ENCODE assay signal across 7 cellular contexts in the genomic region with DNA sequence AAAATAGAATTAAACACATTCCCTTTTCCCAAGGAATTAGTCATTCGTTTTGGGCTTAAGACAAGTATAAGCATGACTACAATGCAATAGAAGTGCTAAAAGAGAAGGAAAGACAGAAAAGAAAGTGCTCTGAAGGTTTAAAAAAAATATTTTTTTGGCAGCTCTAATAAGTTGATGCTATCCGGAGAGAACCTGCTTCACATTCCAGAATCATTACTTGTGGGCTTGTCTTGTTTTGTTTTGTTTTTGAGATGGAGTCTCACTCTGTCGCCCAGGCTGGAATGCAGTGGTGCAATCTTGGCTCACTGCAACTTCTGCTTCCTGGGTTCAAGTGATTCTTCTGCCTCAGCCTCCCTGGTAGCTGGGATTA. TPM values are rescaled to one million over a fixed set of nuclear protein-coding genes. Genes with fewer than 3 reads are reported as not detected.
DNase-seq lines count a peak whose midpoint lies in the region; ATAC-seq and TF ChIP-seq lines count a peak whose summit lies in the region.
"Not testable (repeated sequence)": the region's sequence is repeated elsewhere in the genome, so short reads cannot be mapped to it uniquely, and the experiment has no call there.

No MANE protein-coding gene starts in this region.

- not testable (repeated sequence) for TF ChIP-seq CTCF in CD8-positive, alpha-beta T cell (IDR thresholded peaks at IDR 0.05); hepatocyte (IDR thresholded peaks at IDR 0.05; ENCODE audit: poor library complexity); osteoblast (IDR thresholded peaks at IDR 0.05; ENCODE audit: extremely low read depth, low read depth, low read length)

- H4K20me1 ChIP-seq in hepatocyte (ENCODE audit: insufficient read depth, poor library complexity, severe bottlenecking); osteoblast (ENCODE audit: insufficient read depth, low read length): not testable (repeated sequence)

- not testable (repeated sequence) for DNase-seq in CD8-positive, alpha-beta T cell; T-helper 2 cell treated with Interferon-gamma antibody and Interleukin-4, amounts not matched to agents 5 μg/mL and 100 μg/mL, for 36 hours (ENCODE audit: low spot score); activated naive CD8-positive, alpha-beta T cell treated with anti-CD3 and anti-CD28 coated beads, Interleukin-2, amount 50 U/mL, for 24 hours; effector memory CD8-positive, alpha-beta T cell; hepatocyte (ENCODE audit: low spot score)
- peak; percentile 69 for DNase-seq in HS-5 (ENCODE audit: low read depth)
- DNase-seq in osteoblast (ENCODE audit: insufficient read length, low spot score, missing footprints), result peak; percentile 52

- H3K9me2 ChIP-seq in hepatocyte (replicated peaks; ENCODE audit: insufficient read depth), result not testable (repeated sequence)

- POLR2A ChIA-PET in CD8-positive, alpha-beta T cell (lab: Charles Lee), result interaction anchor here (0.7 to 1.0 kb wide), 2 partner anchors 15 to 555 kb away, joined by 3 read pairs; partner anchors contain the start of gene GABPB1

- intact Hi-C loops in CD8-positive, alpha-beta T cell (cut with DNase I, micrococcal nuclease), result loop anchor here in 1 of 2 experiments (10.0 kb wide), 2 partner anchors 326 to 416 kb away; no protein-coding TSS in a partner anchor

- H3K27ac ChIP-seq in CD8-positive, alpha-beta T cell (ENCODE audit: low read depth, low read length); hepatocyte: not testable (repeated sequence)
- H3K27ac ChIP-seq in osteoblast (ENCODE audit: low read depth, low read length), result peak overlapping the region; percentile 89

- peaks cover 35% of the 10 kb centered on the region for H3K4me1 Mint-ChIP-seq in CD8-positive, alpha-beta T cell (ENCODE audit: low read depth)
- H3K4me1 Mint-ChIP-seq in T-helper 2 cell treated with Interferon-gamma antibody and Interleukin-4, amounts not matched to agents 5 μg/mL and 100 μg/mL, for 36 hours (ENCODE audit: low read depth), result peaks cover 18% of the 10 kb centered on the region
- peaks cover 33% of the 10 kb centered on the region for H3K4me1 Mint-ChIP-seq in activated naive CD8-positive, alpha-beta T cell treated with anti-CD3 and anti-CD28 coated beads, Interleukin-2, amount 50 U/mL, for 24 hours
- peaks cover 13 to 24% of the 10 kb centered on the region in 2 donors for H3K4me1 Mint-ChIP-seq in effector memory CD8-positive, alpha-beta T cell (ENCODE audit: low read depth in 2 of 2)

- H3K36me3 ChIP-seq in CD8-positive, alpha-beta T cell (ENCODE audit: insufficient read depth, low read length); hepatocyte (replicated peaks; ENCODE audit: insufficient read depth, low read depth): not testable (repeated sequence)
- peaks cover 19% of the 10 kb centered on the region for H3K36me3 ChIP-seq in osteoblast (ENCODE audit: insufficient read depth, low read length)

- H3K4me2 ChIP-seq in hepatocyte (peak overlapping the region; percentile 92), osteoblast (ENCODE audit: insufficient read depth, low read length) (peak overlapping the region; percentile 75)

- not testable (repeated sequence) for H3K9me3 Mint-ChIP-seq in CD8-positive, alpha-beta T cell; T-helper 2 cell treated with Interferon-gamma antibody and Interleukin-4, amounts not matched to agents 5 μg/mL and 100 μg/mL, for 36 hours; activated naive CD8-positive, alpha-beta T cell treated with anti-CD3 and anti-CD28 coated beads, Interleukin-2, amount 50 U/mL, for 24 hours; effector memory CD8-positive, alpha-beta T cell

- H3K27ac Mint-ChIP-seq in CD8-positive, alpha-beta T cell; T-helper 2 cell treated with Interferon-gamma antibody and Interleukin-4, amounts not matched to agents 5 μg/mL and 100 μg/mL, for 36 hours; activated naive CD8-positive, alpha-beta T cell treated with anti-CD3 and anti-CD28 coated beads, Interleukin-2, amount 50 U/mL, for 24 hours; effector memory CD8-positive, alpha-beta T cell: not testable (repeated sequence)

- H2AFZ ChIP-seq in hepatocyte; osteoblast (ENCODE audit: low read length): not testable (repeated sequence)

- peak overlapping the region; percentile 57 for H3K4me3 Mint-ChIP-seq in CD8-positive, alpha-beta T cell
- peak overlapping the region; percentile 97 for H3K4me3 Mint-ChIP-seq in T-helper 2 cell treated with Interferon-gamma antibody and Interleukin-4, amounts not matched to agents 5 μg/mL and 100 μg/mL, for 36 hours
- H3K4me3 Mint-ChIP-seq in activated naive CD8-positive, alpha-beta T cell treated with anti-CD3 and anti-CD28 coated beads, Interleukin-2, amount 50 U/mL, for 24 hours, result peak overlapping the region; percentile 91
- peak overlapping the region; percentile 92 to 96 for H3K4me3 Mint-ChIP-seq in effector memory CD8-positive, alpha-beta T cell

- not testable (repeated sequence) for H3K9me3 ChIP-seq in CD8-positive, alpha-beta T cell (ENCODE audit: low read length); hepatocyte (ENCODE audit: low read depth); osteoblast (ENCODE audit: low read depth, low read length)

- peaks cover 11% of the 10 kb centered on the region for H3K4me1 ChIP-seq in CD8-positive, alpha-beta T cell (ENCODE audit: insufficient read depth, low read length)
- not testable (repeated sequence) for H3K4me1 ChIP-seq in hepatocyte (ENCODE audit: insufficient read depth)
- peaks cover 28% of the 10 kb centered on the region for H3K4me1 ChIP-seq in osteoblast (ENCODE audit: insufficient read depth, low read length)

- H3K79me2 ChIP-seq in hepatocyte (peaks cover 22% of the 10 kb centered on the region), osteoblast (ENCODE audit: insufficient read depth, low read length) (peaks cover 24% of the 10 kb centered on the region)

- 80% methylated on average over 3 of the region's 3 CpGs for whole genome bisulfite sequencing in hepatocyte (ENCODE audit: low lambda C conversion rate, missing lambda C conversion rate)

- not testable (repeated sequence) for ATAC-seq in CD8-positive, alpha-beta T cell; activated naive CD8-positive, alpha-beta T cell treated with anti-CD3 and anti-CD28 coated beads, Interleukin-2, amount 50 U/mL, for 24 hours; effector memory CD8-positive, alpha-beta T cell (replicated peaks)

- H3K27me3 Mint-ChIP-seq in CD8-positive, alpha-beta T cell (ENCODE audit: low read depth); T-helper 2 cell treated with Interferon-gamma antibody and Interleukin-4, amounts not matched to agents 5 μg/mL and 100 μg/mL, for 36 hours (ENCODE audit: low read depth); activated naive CD8-positive, alpha-beta T cell treated with anti-CD3 and anti-CD28 coated beads, Interleukin-2, amount 50 U/mL, for 24 hours; effector memory CD8-positive, alpha-beta T cell: not testable (repeated sequence)

- not testable (repeated sequence) for H3K4me3 ChIP-seq in CD8-positive, alpha-beta T cell (ENCODE audit: low read depth, low read length); hepatocyte
- H3K4me3 ChIP-seq in osteoblast (ENCODE audit: insufficient read depth, low read length), result peak overlapping the region; percentile 13

- H3K27me3 ChIP-seq in CD8-positive, alpha-beta T cell (ENCODE audit: insufficient read depth, low read length); hepatocyte; osteoblast (ENCODE audit: insufficient read depth, low read length): not testable (repeated sequence)

- H3K36me3 Mint-ChIP-seq in CD8-positive, alpha-beta T cell, result peaks cover 42% of the 10 kb centered on the region
- peaks cover 18% of the 10 kb centered on the region for H3K36me3 Mint-ChIP-seq in T-helper 2 cell treated with Interferon-gamma antibody and Interleukin-4, amounts not matched to agents 5 μg/mL and 100 μg/mL, for 36 hours (ENCODE audit: low read depth)
- H3K36me3 Mint-ChIP-seq in activated naive CD8-positive, alpha-beta T cell treated with anti-CD3 and anti-CD28 coated beads, Interleukin-2, amount 50 U/mL, for 24 hours (ENCODE audit: low read depth), result peaks cover 28% of the 10 kb centered on the region
- peaks cover 69% of the 10 kb centered on the region for H3K36me3 Mint-ChIP-seq in effector memory CD8-positive, alpha-beta T cell (ENCODE audit: insufficient read depth)

- CTCF ChIA-PET in CD8-positive, alpha-beta T cell (lab: Charles Lee), result not testable (repeated sequence)

RNA-seq across cellular contexts. Expression of gene AP4E1, which starts 1.9 kb away (rescaled TPM):
- 1 to 10 TPM; 6.8 to 8.1 TPM for total RNA-seq in CD8-positive, alpha-beta T cell
- 10.6 and 12.4 TPM in 2 replicates for total RNA-seq in hepatocyte
- 1.4 and 2.0 TPM in 2 replicates for polyA plus RNA-seq in hepatocyte
- total RNA-seq in osteoblast, result 19.2 and 23.3 TPM in 2 replicates
